13 cellular contexts compared by ENCODE assay signal in genomic region chr11:70481625-70482528, GRCh38.
DNase-seq lines count a peak whose midpoint lies in the region; ATAC-seq and TF ChIP-seq lines count a peak whose summit lies in the region.
"Had no signal": no experiment of that assay in that cellular context is flagged by ENCODE, and none has a peak within 500 bp of the region (broad histone marks: within the 10 kb centered on the region; RNA-seq: fewer than 3 reads in every experiment).

No MANE protein-coding gene starts in this region.

- no peak overlapping the region for H3K9ac ChIP-seq in mesendoderm (ENCODE audit: low read length)

- H3K9me3 ChIP-seq in heart right ventricle = no peaks in the 10 kb centered on the region

- H3K4me3 ChIP-seq in heart right ventricle (no peak overlapping the region), retinal pigment epithelial cell (ENCODE audit: low read length) (no peak overlapping the region), mesendoderm (ENCODE audit: low read length) (no peak overlapping the region)

- peak overlapping the region; percentile 21 to 95 (median 85) for H3K27ac ChIP-seq in heart right ventricle
- no peak overlapping the region for H3K27ac ChIP-seq in mesendoderm (ENCODE audit: low read depth, low read length)

- peaks cover 4% of the 10 kb centered on the region for H3K27me3 Mint-ChIP-seq in activated T-cell treated with anti-CD3 and anti-CD28 coated beads, Interleukin-2, amount 50 U/mL, for 4 hours (ENCODE audit: low read depth)
- H3K27me3 Mint-ChIP-seq in osteocyte (ENCODE audit: unreplicated experiment) = peaks cover 7% of the 10 kb centered on the region

- TF ChIP-seq CTCF in heart right ventricle (IDR thresholded peaks at IDR 0.05) (no peak), retinal pigment epithelial cell (conservative IDR thresholded peaks at IDR 0.05; ENCODE audit: low read depth, low read length) (no peak), osteocyte (IDR thresholded peaks at IDR 0.05) (no peak)

- H3K36me3 ChIP-seq in heart right ventricle = no peaks in the 10 kb centered on the region
- no peaks in the 10 kb centered on the region for H3K36me3 ChIP-seq in mesendoderm (ENCODE audit: control insufficient read depth, insufficient read depth, low read length)

- peak; percentile 70 to 95 (median 86) for ATAC-seq in heart right ventricle
- ATAC-seq in activated T-cell treated with anti-CD3 and anti-CD28 coated beads, Interleukin-2, amount 50 U/mL, for 4 hours = no peak

- no peaks in the 10 kb centered on the region for H3K79me2 ChIP-seq in mesendoderm (ENCODE audit: control insufficient read depth, insufficient read depth, low read length)

- no peak overlapping the region for H3K23ac ChIP-seq in mesendoderm (ENCODE audit: low read length)

- no peaks in the 10 kb centered on the region for H3K79me1 ChIP-seq in mesendoderm (ENCODE audit: low read length)

- H4K8ac ChIP-seq in mesendoderm (ENCODE audit: low read depth, low read length) = no peak overlapping the region

- no peak overlapping the region for H3K18ac ChIP-seq in mesendoderm (ENCODE audit: low read length)

- H2BK120ac ChIP-seq in mesendoderm (ENCODE audit: low read depth, low read length) = no peak overlapping the region

- H3K27me3 ChIP-seq in heart right ventricle (no peaks in the 10 kb centered on the region), mesendoderm (ENCODE audit: insufficient read depth, low read length, poor library complexity) (no peaks in the 10 kb centered on the region)

- peak; percentile 6 for DNase-seq in G401 (ENCODE audit: low spot score)
- DNase-seq in SW 1271 (lab: John Stamatoyannopoulos, UW) = peak; percentile 53 to 78
- peak; percentile 42 to 65 for DNase-seq in heart right ventricle
- peak; percentile 82 for DNase-seq in retinal pigment epithelial cell (ENCODE audit: low read depth)
- no peak for DNase-seq in activated T-cell treated with anti-CD3 and anti-CD28 coated beads, Interleukin-2, amount 50 U/mL, for 4 hours
- DNase-seq in activated T-cell treated with anti-CD3 and anti-CD28 coated beads, Interleukin-2, amount 50 U/mL, for 48 hours = no peak
- no peak for DNase-seq in osteocyte (ENCODE audit: extremely low spot score, unreplicated experiment)
- DNase-seq in mesendoderm = no peak
- DNase-seq: activated T-cell treated with anti-CD3 and anti-CD28 coated beads, Interleukin-2, amount 50 U/mL, for 1 hour; H9; head of caudate nucleus; natural killer cell; NCI-H146 had no signal

- no peak overlapping the region for H3K4me2 ChIP-seq in mesendoderm (ENCODE audit: low read length)

- H3K27ac Mint-ChIP-seq in osteocyte (ENCODE audit: unreplicated experiment) = no peak overlapping the region
- H3K27ac Mint-ChIP-seq: natural killer cell had no signal

- H4K5ac ChIP-seq in mesendoderm (ENCODE audit: low read length) = no peak overlapping the region

- H3K4me1 Mint-ChIP-seq in activated T-cell treated with anti-CD3 and anti-CD28 coated beads, Interleukin-2, amount 50 U/mL, for 4 hours (ENCODE audit: low read depth) = no peaks in the 10 kb centered on the region
- no peaks in the 10 kb centered on the region for H3K4me1 Mint-ChIP-seq in osteocyte (ENCODE audit: unreplicated experiment)
- H3K4me1 Mint-ChIP-seq: H9, natural killer cell had no signal

- intact Hi-C loops in heart right ventricle (cut with DNase I) = loop anchor here in 1 of 10 donors (1.0 kb wide), 1 partner anchor 14 kb away; no protein-coding TSS in a partner anchor

- no peak overlapping the region for H3K56ac ChIP-seq in mesendoderm (ENCODE audit: low read length)

- 68 to 74% methylated on average over 21 of the region's 21 CpGs for WGBS in heart right ventricle, 2 donors
- no CpG with 5 or more reads among the region's 21 CpGs for WGBS in mesendoderm (ENCODE audit: extremely low coverage, insufficient coverage, low lambda C conversion rate)

- H3K4me1 ChIP-seq in heart right ventricle (peaks cover 0 to 31% (median 7%) of the 10 kb centered on the region in 9 donors), mesendoderm (ENCODE audit: control insufficient read depth, low read depth, low read length) (no peaks in the 10 kb centered on the region)

- no peak overlapping the region for H3K4ac ChIP-seq in mesendoderm (ENCODE audit: low read depth, low read length)

- H2BK15ac ChIP-seq in mesendoderm (replicated peaks; ENCODE audit: low read depth) = no peak overlapping the region

- no peaks in the 10 kb centered on the region for H3K36me3 Mint-ChIP-seq in activated T-cell treated with anti-CD3 and anti-CD28 coated beads, Interleukin-2, amount 50 U/mL, for 4 hours (ENCODE audit: insufficient read depth)
- H3K36me3 Mint-ChIP-seq in osteocyte (ENCODE audit: unreplicated experiment) = peaks cover 2% of the 10 kb centered on the region
- H3K36me3 Mint-ChIP-seq: natural killer cell had no signal

- no peak overlapping the region for H2AK5ac ChIP-seq in mesendoderm (ENCODE audit: low read length)

- in situ Hi-C loops in G401 (cut with HindIII; ENCODE audit: low sequenced_read_pairs) = no loop called here

- H2BK5ac ChIP-seq in mesendoderm (ENCODE audit: low read length) = no peak overlapping the region

- no peaks in the 10 kb centered on the region for H3K9me3 Mint-ChIP-seq in activated T-cell treated with anti-CD3 and anti-CD28 coated beads, Interleukin-2, amount 50 U/mL, for 4 hours
- peaks cover 4% of the 10 kb centered on the region for H3K9me3 Mint-ChIP-seq in osteocyte (ENCODE audit: unreplicated experiment)
- H3K9me3 Mint-ChIP-seq: H9, natural killer cell had no signal

- H3K4me3 Mint-ChIP-seq in activated T-cell treated with anti-CD3 and anti-CD28 coated beads, Interleukin-2, amount 50 U/mL, for 4 hours = no peak overlapping the region
- no peak overlapping the region for H3K4me3 Mint-ChIP-seq in osteocyte (ENCODE audit: unreplicated experiment)
- H3K4me3 Mint-ChIP-seq: H9, natural killer cell had no signal

Comparison
In these comparisons a context has a peak if more than half of its experiments do, and no peak if none do; other contexts are left out.
1. DNase-seq: peak in G401 (single experiment), SW 1271 (2 of 2), heart right ventricle (2 of 2) and retinal pigment epithelial cell (single experiment); none in activated T-cell treated with anti-CD3 and anti-CD28 coated beads, Interleukin-2, amount 50 U/mL, for 4 hours (single experiment), activated T-cell treated with anti-CD3 and anti-CD28 coated beads, Interleukin-2, amount 50 U/mL, for 48 hours (0 of 2), osteocyte (single experiment) and mesendoderm (single experiment).
2. ATAC-seq: peak in heart right ventricle (8 of 8); none in activated T-cell treated with anti-CD3 and anti-CD28 coated beads, Interleukin-2, amount 50 U/mL, for 4 hours (0 of 2).